Comparison of ENCODE assay signal across 1 cellular context in the genomic region with DNA sequence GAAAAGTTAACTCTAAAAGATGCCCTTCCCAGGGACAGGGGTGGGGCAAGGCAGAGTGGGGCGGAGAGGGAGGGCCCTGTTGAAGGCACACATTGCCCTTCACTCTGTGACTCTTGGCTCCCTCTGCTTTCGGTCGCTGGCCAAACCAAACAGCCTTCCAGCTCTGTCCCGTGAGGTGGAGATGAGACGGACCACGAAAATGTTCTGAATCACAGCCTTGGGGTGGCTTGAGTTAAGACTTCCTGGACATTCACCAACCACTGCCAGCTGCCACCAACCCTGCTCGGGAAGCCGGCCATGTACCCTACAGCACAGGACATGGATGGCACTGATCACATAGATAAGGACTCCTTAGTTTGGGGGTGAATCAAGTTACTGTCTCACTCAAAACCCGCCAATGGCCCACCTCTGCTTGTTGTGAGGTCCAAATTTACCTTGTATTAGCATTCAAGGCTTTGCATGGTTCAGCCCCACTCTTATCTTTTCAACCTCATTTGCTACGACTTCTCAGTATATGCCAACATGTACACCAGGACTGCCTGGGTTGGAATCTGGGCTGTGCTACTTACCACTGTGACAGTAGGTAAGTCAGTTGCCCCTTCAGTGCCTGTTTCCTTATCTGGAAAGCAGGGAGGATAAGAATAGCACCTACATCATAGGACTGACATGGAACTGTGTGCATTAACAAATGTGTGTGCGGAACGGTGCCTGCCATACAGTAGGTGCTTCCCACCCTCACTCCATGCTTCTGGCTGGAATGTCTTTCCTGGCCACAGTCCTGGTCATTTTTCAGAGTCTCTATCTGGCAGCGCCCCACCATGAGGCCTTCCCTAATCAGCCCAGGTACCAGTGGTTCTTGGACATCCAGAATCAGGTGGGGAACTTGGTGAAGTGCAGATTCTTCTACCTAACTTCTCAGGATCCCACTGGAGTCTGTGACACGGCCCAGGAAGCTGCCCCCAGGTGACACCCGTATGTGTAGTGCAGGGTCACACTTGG.
TF ChIP-seq lines count a peak whose summit lies in the region.

No MANE protein-coding gene starts in this region.

TF ChIP-seq in IMR-90, 13 proteins besides CTCF, POLR2A, EP300 and RAD21:
- TF ChIP-seq MAZ (IDR thresholded peaks at IDR 0.05; ENCODE audit: borderline replicate concordance, low read depth, low read length) (peak; percentile 55; the same call in 1 of the 2 replicates), SMC3 (IDR thresholded peaks at IDR 0.05; ENCODE audit: low read depth, low read length) (no peak), BHLHE40 (IDR thresholded peaks at IDR 0.05; ENCODE audit: low read depth, low read length) (peak; percentile 97), MAFK (IDR thresholded peaks at IDR 0.05; ENCODE audit: low read depth, low read length) (no peak)
